Comparison of ENCODE assay signal across 8 cellular contexts in genomic region chr19:41928221-41928683, GRCh38. TPM values are rescaled to one million over a fixed set of nuclear protein-coding genes. Genes with fewer than 3 reads are reported as not detected.
DNase-seq lines count a peak whose midpoint lies in the region; ATAC-seq, FAIRE-seq and TF ChIP-seq lines count a peak whose summit lies in the region.

TSS of gene ERFL (minus strand) at chr19:41928449. CDS start at chr19:41912919, 15,530 bp downstream.

- no peak within 1 kb of the TSS for H3K27ac Mint-ChIP-seq in endodermal cell
- H3K27ac Mint-ChIP-seq in osteocyte (ENCODE audit: unreplicated experiment) = no peak within 1 kb of the TSS

- no peak within 1 kb of the TSS for H3K9ac ChIP-seq in endodermal cell (ENCODE audit: extremely low read depth, low read length, poor library complexity, severe bottlenecking)

- H3K4me3 ChIP-seq in Peyer's patch = peak within 1 kb of the TSS; percentile 38 to 64 (median 54)
- H3K4me3 ChIP-seq in endodermal cell (ENCODE audit: low read length) = peak within 1 kb of the TSS; percentile 74

- no peaks in the 10 kb centered on the region for H3K27me3 Mint-ChIP-seq in activated T-cell treated with anti-CD3 and anti-CD28 coated beads, Interleukin-2, amount 50 U/mL, for 4 hours (ENCODE audit: low read depth)
- peaks cover 53% of the 10 kb centered on the region for H3K27me3 Mint-ChIP-seq in endodermal cell (ENCODE audit: insufficient read depth)
- peaks cover 41% of the 10 kb centered on the region for H3K27me3 Mint-ChIP-seq in osteocyte (ENCODE audit: unreplicated experiment)

- no peak for TF ChIP-seq POLR2A in Peyer's patch (IDR thresholded peaks at IDR 0.05)

- H3K9me3 ChIP-seq in Peyer's patch = no peaks in the 10 kb centered on the region
- H3K9me3 ChIP-seq in endodermal cell (ENCODE audit: control insufficient read depth, low read length) = peaks cover 5% of the 10 kb centered on the region

- H3K4me3 Mint-ChIP-seq in activated T-cell treated with anti-CD3 and anti-CD28 coated beads, Interleukin-2, amount 50 U/mL, for 4 hours = peak within 1 kb of the TSS; percentile 83
- H3K4me3 Mint-ChIP-seq in endodermal cell (no peak within 1 kb of the TSS), osteocyte (ENCODE audit: unreplicated experiment) (peak within 1 kb of the TSS; percentile 77)

- H3K36me3 ChIP-seq in Peyer's patch (no peaks in the 10 kb centered on the region), endodermal cell (ENCODE audit: control insufficient read depth, insufficient read depth, low read length) (no peaks in the 10 kb centered on the region)

- no peaks in the 10 kb centered on the region for H3K9me3 Mint-ChIP-seq in activated T-cell treated with anti-CD3 and anti-CD28 coated beads, Interleukin-2, amount 50 U/mL, for 4 hours
- H3K9me3 Mint-ChIP-seq in endodermal cell = peaks cover 8% of the 10 kb centered on the region
- no peaks in the 10 kb centered on the region for H3K9me3 Mint-ChIP-seq in osteocyte (ENCODE audit: unreplicated experiment)

- H3K4me1 ChIP-seq in Peyer's patch (peaks cover 0 to 30% (median 16%) of the 10 kb centered on the region in 4 donors), endodermal cell (ENCODE audit: control insufficient read depth, insufficient read depth, low read length) (no peaks in the 10 kb centered on the region)

- ATAC-seq in activated T-cell treated with anti-CD3 and anti-CD28 coated beads, Interleukin-2, amount 50 U/mL, for 4 hours = peak; percentile 58 to 62

- DNase-seq in activated T-cell treated with anti-CD3 and anti-CD28 coated beads, Interleukin-2, amount 50 U/mL, for 4 hours = peak; percentile 38
- DNase-seq in activated T-cell treated with anti-CD3 and anti-CD28 coated beads for 4 hours (no peak), Peyer's patch (no peak), endodermal cell (peak; percentile 64), osteocyte (ENCODE audit: extremely low spot score, unreplicated experiment) (no peak), medulla oblongata (ENCODE audit: extremely low spot score) (no peak), GM19239 (ENCODE audit: insufficient read length, low spot score) (no peak), midbrain (lab: John Stamatoyannopoulos, UW) (no peak)

- 0% methylated on average over 15 to 46 of the region's 49 CpGs for WGBS in endodermal cell (ENCODE audit: insufficient coverage in 1 of 2, insufficient read length in 1 of 2), 2 experiments

- FAIRE-seq in GM19239 (lab: Jason Lieb, UNC) = no peak

- TF ChIP-seq CTCF in Peyer's patch (IDR thresholded peaks at IDR 0.05) = no peak
- TF ChIP-seq CTCF in endodermal cell (conservative IDR thresholded peaks at IDR 0.05) = no peak
- TF ChIP-seq CTCF in osteocyte (IDR thresholded peaks at IDR 0.05) = no peak

- peaks cover 2% of the 10 kb centered on the region for H3K36me3 Mint-ChIP-seq in activated T-cell treated with anti-CD3 and anti-CD28 coated beads, Interleukin-2, amount 50 U/mL, for 4 hours (ENCODE audit: insufficient read depth)
- no peaks in the 10 kb centered on the region for H3K36me3 Mint-ChIP-seq in endodermal cell (ENCODE audit: low read depth)
- no peaks in the 10 kb centered on the region for H3K36me3 Mint-ChIP-seq in osteocyte (ENCODE audit: unreplicated experiment)

- H3K27ac ChIP-seq in Peyer's patch (peak within 1 kb of the TSS; percentile 1 to 80 (median 50)), endodermal cell (ENCODE audit: low read depth, low read length) (no peak within 1 kb of the TSS)

- H3K4me1 Mint-ChIP-seq in activated T-cell treated with anti-CD3 and anti-CD28 coated beads, Interleukin-2, amount 50 U/mL, for 4 hours (ENCODE audit: low read depth) = peaks cover 32% of the 10 kb centered on the region
- H3K4me1 Mint-ChIP-seq in endodermal cell = peaks cover 20% of the 10 kb centered on the region
- peaks cover 14% of the 10 kb centered on the region for H3K4me1 Mint-ChIP-seq in osteocyte (ENCODE audit: unreplicated experiment)

- H3K27me3 ChIP-seq in Peyer's patch (peaks cover 0 to 39% of the 10 kb centered on the region in 2 donors), endodermal cell (ENCODE audit: control insufficient read depth, insufficient read depth, low read length, poor library complexity, severe bottlenecking) (peaks cover 97% of the 10 kb centered on the region)

RNA-seq across cellular contexts. Expression of gene ERFL, which starts in this region (rescaled TPM):
- 1 to 10 TPM in 2 of 3 donors, under 1 TPM in 1; 0.83 to 2.0 (median 1.5) TPM for total RNA-seq in activated T-cell treated with anti-CD3 and anti-CD28 coated beads, Interleukin-2, amount 50 U/mL, for 4 hours
- total RNA-seq in Peyer's patch (1 to 10 TPM in 2 of 4 donors, under 1 TPM in 1, not detected in 1; 0.94 to 1.7 (median 1.7) TPM), endodermal cell (under 1 TPM; 0.13 to 0.53 TPM), osteocyte (0.29 and 0.38 TPM in 2 replicates)
- polyA plus RNA-seq in endodermal cell (2013, experiment 1 of 2) = 0.25 TPM
- polyA plus RNA-seq in endodermal cell (2013, experiment 2 of 2) = 0.29 TPM

Comparison
In these comparisons a context has a peak if more than half of its experiments do, and no peak if none do; other contexts are left out.
1. Peak in DNase-seq and H3K4me3 ChIP-seq in endodermal cell; RNA of the gene not detected or under 1 TPM.